Comparison of ENCODE assay signal across 21 cellular contexts in the genomic region with DNA sequence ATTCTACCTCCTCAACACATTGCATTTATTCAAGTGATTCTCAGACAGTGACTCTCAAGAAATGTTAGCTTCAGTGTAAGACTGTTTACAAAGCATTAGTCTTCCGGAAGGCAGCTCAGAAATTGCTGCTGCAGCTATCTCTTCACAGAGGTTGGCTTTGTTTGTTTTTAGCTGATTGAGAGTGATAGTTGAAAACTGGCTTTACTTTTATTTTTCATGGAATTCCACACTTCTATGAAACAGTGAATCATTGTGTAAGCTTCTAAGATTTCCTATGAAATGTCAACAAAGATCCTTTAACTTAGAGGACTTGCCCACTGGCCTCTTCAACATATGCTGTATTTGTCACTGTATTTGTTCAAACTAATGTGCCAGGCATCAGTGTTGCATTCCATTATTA.
DNase-seq lines count a peak whose midpoint lies in the region; ATAC-seq, FAIRE-seq and TF ChIP-seq lines count a peak whose summit lies in the region.
"Had no signal": no experiment of that assay in that cellular context is flagged by ENCODE, and none has a peak within 500 bp of the region (broad histone marks: within the 10 kb centered on the region; RNA-seq: fewer than 3 reads in every experiment).

No MANE protein-coding gene starts in this region.

- H3K9me2 ChIP-seq in hepatocyte (replicated peaks; ENCODE audit: insufficient read depth) (no peaks in the 10 kb centered on the region), GM23248 (ENCODE audit: insufficient read depth) (no peaks in the 10 kb centered on the region)

- H2AFZ ChIP-seq in HepG2 (ENCODE audit: low read length) (no peak overlapping the region), hepatocyte (no peak overlapping the region), GM23248 (no peak overlapping the region)

- peak in 1 of 2 experiments; percentile 25; a peak in 1 of 4 replicates for TF ChIP-seq EP300 in HepG2 (IDR thresholded peaks at IDR 0.05; ENCODE audit: low read depth in 2 of 2, low read length in 2 of 2)
- no peak for TF ChIP-seq EP300 in HepG2 (CRISPR knock-in tag; IDR thresholded peaks at IDR 0.05; ENCODE audit: borderline replicate concordance)

- no peak overlapping the region for H3K27ac Mint-ChIP-seq in T-cell
- H3K27ac Mint-ChIP-seq: memory B cell had no signal

- no peak overlapping the region for H3K4me3 ChIP-seq in HepG2 (replicated peaks in 1 of 3; ENCODE audit: insufficient read depth in 1 of 3, low read depth in 2 of 3, low read length in 3 of 3)
- no peak overlapping the region for H3K4me3 ChIP-seq in right lobe of liver
- H3K4me3 ChIP-seq in hepatocyte, result no peak overlapping the region
- H3K4me3 ChIP-seq in GM23248, result no peak overlapping the region
- H3K4me3 ChIP-seq in BE2C (ENCODE audit: low read depth, low read length), result no peak overlapping the region
- H3K4me3 ChIP-seq: upper lobe of right lung had no signal

- H3K9me3 ChIP-seq in HepG2 (ENCODE audit: low read length) (no peaks in the 10 kb centered on the region), right lobe of liver (no peaks in the 10 kb centered on the region), hepatocyte (ENCODE audit: low read depth) (no peaks in the 10 kb centered on the region), GM23248 (ENCODE audit: low read depth) (no peaks in the 10 kb centered on the region), BE2C (no peaks in the 10 kb centered on the region)
- H3K9me3 ChIP-seq: upper lobe of right lung had no signal

- H3K4me1 Mint-ChIP-seq in T-cell, result no peaks in the 10 kb centered on the region
- H3K4me1 Mint-ChIP-seq: memory B cell had no signal

- TF ChIP-seq RAD21 in HepG2 (CRISPR knock-in tag; IDR thresholded peaks at IDR 0.05), result no peak

- H3K9ac ChIP-seq in HepG2 (ENCODE audit: insufficient read depth, low read depth, low read length), result no peak overlapping the region
- H3K9ac ChIP-seq in GM23248, result no peak overlapping the region

- peak; percentile 63 for DNase-seq in HepG2 (ENCODE audit: low spot score)
- no peak for DNase-seq in right lobe of liver
- DNase-seq in astrocyte of the hippocampus (ENCODE audit: low read depth, low spot score), result peak; percentile 35
- peak; percentile 41 for DNase-seq in hepatocyte (ENCODE audit: low spot score)
- no peak for DNase-seq in T-cell
- no peak for DNase-seq in GM23248
- DNase-seq in NCI-H2227 (lab: John Stamatoyannopoulos, UW; ENCODE audit: unreplicated experiment), result no peak
- DNase-seq in BE2C, result no peak
- DNase-seq: activated CD4-positive, alpha-beta T cell treated with anti-CD3 and anti-CD28 coated beads for 1 hour; activated naive CD4-positive, alpha-beta T cell treated with Interleukin-2 at 50 U/mL for 16 hours; activated T-cell treated with anti-CD3 and anti-CD28 coated beads, Interleukin-2, amount 50 U/mL, for 4 hours; C1 segment of cervical spinal cord; effector CD4-positive, alpha-beta T cell; H7; KBM-7; SHP77 treated with DMSO at 0.1 percent for 48 hours; stimulated activated CD8-positive, alpha-beta memory T cell treated with anti-CD3 and anti-CD28 coated beads, Interleukin-4, amount 100 ng/mL, for 48 hours; T-helper 1 cell; upper lobe of right lung had no signal

- no peak for TF ChIP-seq POLR2A in HepG2 (IDR thresholded peaks at IDR 0.05; ENCODE audit: insufficient read depth in 1 of 2, low read depth in 2 of 2, low read length in 2 of 2)
- no peak for TF ChIP-seq POLR2A in right lobe of liver (IDR thresholded peaks at IDR 0.05)

- TF ChIP-seq CTCF in HepG2 (CRISPR knock-in tag; IDR thresholded peaks at IDR 0.05) (no peak), right lobe of liver (IDR thresholded peaks at IDR 0.05) (no peak), hepatocyte (IDR thresholded peaks at IDR 0.05; ENCODE audit: poor library complexity) (no peak), BE2C (IDR thresholded peaks at IDR 0.05; ENCODE audit: low read depth, low read length) (no peak)

- peaks cover 0 to 3% (median 3%) of the 10 kb centered on the region in 3 donors for H3K9me3 Mint-ChIP-seq in T-cell
- H3K9me3 Mint-ChIP-seq: activated T-cell treated with anti-CD3 and anti-CD28 coated beads, Interleukin-2, amount 50 U/mL, for 4 hours had no signal

- ATAC-seq in HepG2 (peak; percentile 63), right lobe of liver (no peak), T-cell (replicated peaks in 1 of 4) (no peak)
- ATAC-seq: activated T-cell treated with anti-CD3 and anti-CD28 coated beads, Interleukin-2, amount 50 U/mL, for 4 hours; upper lobe of right lung had no signal

- in situ Hi-C loops in HepG2 (cut with HindIII; ENCODE audit: extremely low pct_ligation_motif_present, low pct_unique_long_range_greater_than_20kb), result no loop called here
- in situ Hi-C loops in GM23248 (cut with MboI), result no loop called here

- BruUV-seq in HepG2 (replicated peaks; lab: Mats Ljungman, UMichigan), result no TSS peak

- H3K36me3 Mint-ChIP-seq in T-cell, result no peaks in the 10 kb centered on the region

- H3K79me2 ChIP-seq in HepG2 (ENCODE audit: insufficient read depth, low read length), result no peaks in the 10 kb centered on the region
- no peaks in the 10 kb centered on the region for H3K79me2 ChIP-seq in hepatocyte
- no peaks in the 10 kb centered on the region for H3K79me2 ChIP-seq in GM23248 (ENCODE audit: insufficient read depth)

- H3K4me1 ChIP-seq in HepG2 (ENCODE audit: insufficient read depth, low read length) (peaks cover 22% of the 10 kb centered on the region), right lobe of liver (no peaks in the 10 kb centered on the region), hepatocyte (ENCODE audit: insufficient read depth) (no peaks in the 10 kb centered on the region), GM23248 (ENCODE audit: insufficient read depth) (no peaks in the 10 kb centered on the region), BE2C (no peaks in the 10 kb centered on the region)
- H3K4me1 ChIP-seq: upper lobe of right lung had no signal

- intact Hi-C loops in HepG2 (cut with micrococcal nuclease; ENCODE audit: unreplicated experiment) (no loop called here), right lobe of liver (cut with DNase I) (no loop called here)

- H3F3A ChIP-seq in GM23248 (ENCODE audit: insufficient read depth), result no peaks in the 10 kb centered on the region

- WGBS in HepG2 (ENCODE audit: low lambda C conversion rate), result 0% methylated on average over 1 of the region's 1 CpG
- 75% methylated on average over 1 of the region's 1 CpG for WGBS in right lobe of liver (ENCODE audit: insufficient coverage, low coverage, low lambda C conversion rate, missing lambda C conversion rate)
- WGBS in hepatocyte (ENCODE audit: low lambda C conversion rate, missing lambda C conversion rate), result 29% methylated on average over 1 of the region's 1 CpG
- 13 to 33% methylated on average over 1 of the region's 1 CpG for WGBS in GM23248 (ENCODE audit: low coverage in 1 of 2, low lambda C conversion rate in 2 of 2, missing lambda C conversion rate in 2 of 2), 2 experiments

- FAIRE-seq in HepG2 (lab: Jason Lieb, UNC), result no peak
- FAIRE-seq: D721Med had no signal

- H3K4me2 ChIP-seq in HepG2 (ENCODE audit: low read depth, low read length), result no peak overlapping the region
- H3K4me2 ChIP-seq in hepatocyte, result no peak overlapping the region
- no peak overlapping the region for H3K4me2 ChIP-seq in GM23248 (ENCODE audit: unreplicated experiment)

- no peaks in the 10 kb centered on the region for H3K27me3 Mint-ChIP-seq in T-cell

- POLR2A ChIA-PET in HepG2 (lab: Yijun Ruan, JAX) (no interaction called here), T-cell (lab: Charles Lee) (no interaction called here)

- no peak overlapping the region for H3K4me3 Mint-ChIP-seq in T-cell
- H3K4me3 Mint-ChIP-seq: activated T-cell treated with anti-CD3 and anti-CD28 coated beads, Interleukin-2, amount 50 U/mL, for 4 hours; memory B cell had no signal

- no peaks in the 10 kb centered on the region for H4K20me1 ChIP-seq in HepG2 (ENCODE audit: insufficient read depth, low read length)
- no peaks in the 10 kb centered on the region for H4K20me1 ChIP-seq in hepatocyte (ENCODE audit: insufficient read depth, poor library complexity, severe bottlenecking)
- no peaks in the 10 kb centered on the region for H4K20me1 ChIP-seq in GM23248 (ENCODE audit: insufficient read depth)

- no peak overlapping the region for H3K27ac ChIP-seq in HepG2 (ENCODE audit: extremely low read length, insufficient read depth, low read length)
- no peak overlapping the region for H3K27ac ChIP-seq in right lobe of liver
- H3K27ac ChIP-seq in hepatocyte, result no peak overlapping the region
- no peak overlapping the region for H3K27ac ChIP-seq in GM23248
- H3K27ac ChIP-seq: upper lobe of right lung had no signal

- CTCF ChIA-PET in HepG2 (lab: Yijun Ruan, JAX; ENCODE audit: low intra/inter-chr PET ratio, low total read pairs), result no interaction called here
- CTCF ChIA-PET in T-cell (lab: Charles Lee), result no interaction called here

- H3K27me3 ChIP-seq in HepG2 (ENCODE audit: control insufficient read depth in 1 of 2, insufficient read depth in 2 of 2, low read length in 2 of 2), result no peaks in the 10 kb centered on the region
- H3K27me3 ChIP-seq in right lobe of liver, result no peaks in the 10 kb centered on the region
- no peaks in the 10 kb centered on the region for H3K27me3 ChIP-seq in hepatocyte
- H3K27me3 ChIP-seq in GM23248 (replicated peaks; ENCODE audit: insufficient read depth), result no peaks in the 10 kb centered on the region
- no peaks in the 10 kb centered on the region for H3K27me3 ChIP-seq in BE2C
- H3K27me3 ChIP-seq: upper lobe of right lung had no signal

- H3K36me3 ChIP-seq in HepG2 (replicated peaks in 1 of 2; ENCODE audit: control insufficient read depth in 1 of 2, insufficient read depth in 2 of 2, low read length in 2 of 2) (no peaks in the 10 kb centered on the region), right lobe of liver (no peaks in the 10 kb centered on the region), hepatocyte (replicated peaks; ENCODE audit: insufficient read depth, low read depth) (no peaks in the 10 kb centered on the region), GM23248 (ENCODE audit: low read depth) (no peaks in the 10 kb centered on the region), BE2C (no peaks in the 10 kb centered on the region)
- H3K36me3 ChIP-seq: upper lobe of right lung had no signal

TF ChIP-seq in HepG2, 621 proteins besides CTCF, POLR2A, EP300 and RAD21 (continues in another document):
- no peak for TF ChIP-seq NFYB (CRISPR knock-in tag; IDR thresholded peaks at IDR 0.05)
- TF ChIP-seq THAP11 (CRISPR knock-in tag; IDR thresholded peaks at IDR 0.05), result no peak
- TF ChIP-seq ZKSCAN5 (CRISPR knock-in tag; IDR thresholded peaks at IDR 0.05), result no peak

Comparison
In these comparisons a context has a peak if more than half of its experiments do, and no peak if none do; other contexts are left out.
1. DNase-seq: peak in HepG2 (single experiment), astrocyte of the hippocampus (single experiment) and hepatocyte (single experiment); none in right lobe of liver (0 of 3), T-cell (0 of 34), GM23248 (single experiment), NCI-H2227 (single experiment) and BE2C (single experiment).